In genomic region chr11:62573006-62573591, GRCh38 we compare ENCODE assay signal across 8 cellular contexts. TPM values are rescaled to one million over a fixed set of nuclear protein-coding genes. Genes with fewer than 3 reads are reported as not detected.
A peak's percentile ranks its signal among the peaks of the same experiment; 100 is the strongest.
DNase-seq lines count a peak whose midpoint lies in the region; ATAC-seq and TF ChIP-seq lines count a peak whose summit lies in the region.

No MANE protein-coding gene starts in this region.

- peak overlapping the region; percentile 99 for H3K4me3 Mint-ChIP-seq in activated naive CD8-positive, alpha-beta T cell treated with anti-CD3 and anti-CD28 coated beads, Interleukin-2, amount 50 U/mL, for 24 hours
- peak overlapping the region; percentile 99 for H3K4me3 Mint-ChIP-seq in stimulated activated effector memory CD8-positive, alpha-beta T cell treated with anti-CD3 and anti-CD28 coated beads, Interleukin-12 subunit alpha, Interleukin-12 subunit beta, amount 100 ng/mL, for 72 hours

- peaks cover 59% of the 10 kb centered on the region for H3K36me3 ChIP-seq in iPS-18a (ENCODE audit: control insufficient read depth, low read depth, low read length)

- H3K9me3 Mint-ChIP-seq in activated naive CD8-positive, alpha-beta T cell treated with anti-CD3 and anti-CD28 coated beads, Interleukin-2, amount 50 U/mL, for 24 hours, result no peaks in the 10 kb centered on the region
- no peaks in the 10 kb centered on the region for H3K9me3 Mint-ChIP-seq in stimulated activated effector memory CD8-positive, alpha-beta T cell treated with anti-CD3 and anti-CD28 coated beads, Interleukin-12 subunit alpha, Interleukin-12 subunit beta, amount 100 ng/mL, for 72 hours

- peaks cover 7% of the 10 kb centered on the region for H3K4me1 ChIP-seq in iPS-18a (ENCODE audit: control insufficient read depth, low read depth, low read length)

- peaks cover 60% of the 10 kb centered on the region for H3K4me1 Mint-ChIP-seq in activated naive CD8-positive, alpha-beta T cell treated with anti-CD3 and anti-CD28 coated beads, Interleukin-2, amount 50 U/mL, for 24 hours
- peaks cover 60% of the 10 kb centered on the region for H3K4me1 Mint-ChIP-seq in stimulated activated effector memory CD8-positive, alpha-beta T cell treated with anti-CD3 and anti-CD28 coated beads, Interleukin-12 subunit alpha, Interleukin-12 subunit beta, amount 100 ng/mL, for 72 hours

- peak overlapping the region; percentile 98 for H3K27ac Mint-ChIP-seq in activated naive CD8-positive, alpha-beta T cell treated with anti-CD3 and anti-CD28 coated beads, Interleukin-2, amount 50 U/mL, for 24 hours
- peak overlapping the region; percentile 99 for H3K27ac Mint-ChIP-seq in stimulated activated effector memory CD8-positive, alpha-beta T cell treated with anti-CD3 and anti-CD28 coated beads, Interleukin-12 subunit alpha, Interleukin-12 subunit beta, amount 100 ng/mL, for 72 hours

- H3K9ac ChIP-seq in iPS-18a (ENCODE audit: low read length), result peak overlapping the region; percentile 91

- peak overlapping the region; percentile 79 for H3K27ac ChIP-seq in iPS-18a (ENCODE audit: low read length)

- peak overlapping the region; percentile 85 for H3K4me3 ChIP-seq in GM12875 (ENCODE audit: low read depth, low read length)
- H3K4me3 ChIP-seq in iPS-18a (ENCODE audit: low read length), result peak overlapping the region; percentile 93

- ATAC-seq in activated naive CD8-positive, alpha-beta T cell treated with anti-CD3 and anti-CD28 coated beads, Interleukin-2, amount 50 U/mL, for 24 hours, result no peak
- no peak for ATAC-seq in stimulated activated effector memory CD8-positive, alpha-beta T cell treated with anti-CD3 and anti-CD28 coated beads, Interleukin-12 subunit alpha, Interleukin-12 subunit beta, amount 100 ng/mL, for 72 hours
- ATAC-seq in HG03175 (IDR thresholded peaks at IDR 0.05; ENCODE audit: unreplicated experiment), result no peak
- ATAC-seq in HG03280 (IDR thresholded peaks at IDR 0.05; ENCODE audit: unreplicated experiment), result no peak

- no peaks in the 10 kb centered on the region for H3K27me3 ChIP-seq in iPS-18a (ENCODE audit: control insufficient read depth, insufficient read depth, low read length)

- H3K27me3 Mint-ChIP-seq in activated naive CD8-positive, alpha-beta T cell treated with anti-CD3 and anti-CD28 coated beads, Interleukin-2, amount 50 U/mL, for 24 hours, result no peaks in the 10 kb centered on the region

- TF ChIP-seq CTCF in GM12875 (IDR thresholded peaks at IDR 0.05; ENCODE audit: borderline replicate concordance, insufficient read depth, low read depth, low read length), result no peak

- peaks cover 66% of the 10 kb centered on the region for H3K36me3 Mint-ChIP-seq in activated naive CD8-positive, alpha-beta T cell treated with anti-CD3 and anti-CD28 coated beads, Interleukin-2, amount 50 U/mL, for 24 hours (ENCODE audit: low read depth)
- peaks cover 88% of the 10 kb centered on the region for H3K36me3 Mint-ChIP-seq in stimulated activated effector memory CD8-positive, alpha-beta T cell treated with anti-CD3 and anti-CD28 coated beads, Interleukin-12 subunit alpha, Interleukin-12 subunit beta, amount 100 ng/mL, for 72 hours

- DNase-seq in Kasumi-1 (lab: John Stamatoyannopoulos, UW), result peak; percentile 15 to 33
- no peak for DNase-seq in activated naive CD8-positive, alpha-beta T cell treated with anti-CD3 and anti-CD28 coated beads, Interleukin-2, amount 50 U/mL, for 24 hours
- DNase-seq in stimulated activated effector memory CD8-positive, alpha-beta T cell treated with anti-CD3 and anti-CD28 coated beads, Interleukin-12 subunit alpha, Interleukin-12 subunit beta, amount 100 ng/mL, for 72 hours (ENCODE audit: low spot score in 2 of 2), result peak in 1 of 2 donors; percentile 73
- no peak for DNase-seq in A172 (ENCODE audit: low spot score)

- H3K9me3 ChIP-seq in iPS-18a (ENCODE audit: control insufficient read depth, low read depth, low read length), result no peaks in the 10 kb centered on the region

RNA-seq across cellular contexts. Expression of gene EEF1G, which starts 0.6 kb away (rescaled TPM):
- total RNA-seq in A172 (2014; rRNA removed; shearing (Covaris generic)), result 1,294 and 1,343 TPM in 2 replicates

RNA-seq across cellular contexts. Expression of gene TUT1, which starts 18.2 kb away (rescaled TPM):
- 7.9 and 9.6 TPM in 2 replicates for total RNA-seq in A172 (2014; rRNA removed; shearing (Covaris generic))

RNA-seq across cellular contexts. Expression of gene AHNAK, which starts 26.5 kb away (rescaled TPM):
- total RNA-seq in A172 (2014; rRNA removed; shearing (Covaris generic)), result 298 and 391 TPM in 2 replicates

RNA-seq across cellular contexts. Expression of gene MTA2, which starts 28.6 kb away (rescaled TPM):
- total RNA-seq in A172 (2014; rRNA removed; shearing (Covaris generic)), result 114 and 139 TPM in 2 replicates

RNA-seq across cellular contexts. Expression of gene EML3, which starts 39.5 kb away (rescaled TPM):
- total RNA-seq in A172 (2014; rRNA removed; shearing (Covaris generic)), result 16.0 and 19.5 TPM in 2 replicates

Comparison
In these comparisons a context has a peak if more than half of its experiments do, and no peak if none do; other contexts are left out.
1. DNase-seq: peak in Kasumi-1 (2 of 2); none in activated naive CD8-positive, alpha-beta T cell treated with anti-CD3 and anti-CD28 coated beads, Interleukin-2, amount 50 U/mL, for 24 hours (single experiment) and A172 (single experiment).